ENCODE assay signal across 15 cellular contexts in genomic region chr18:362914-363295, GRCh38.
DNase-seq lines count a peak whose midpoint lies in the region; ATAC-seq, FAIRE-seq and TF ChIP-seq lines count a peak whose summit lies in the region.
"Had no signal": no experiment of that assay in that cellular context is flagged by ENCODE, and none has a peak within 500 bp of the region (broad histone marks: within the 10 kb centered on the region; RNA-seq: fewer than 3 reads in every experiment).

No MANE protein-coding gene starts in this region.

- CTCF ChIA-PET in HepG2 (lab: Yijun Ruan, JAX; ENCODE audit: low intra/inter-chr PET ratio, low total read pairs), result no interaction called here

- peak overlapping the region; percentile 18 for H2AFZ ChIP-seq in HepG2 (ENCODE audit: low read length)

- H3K27ac Mint-ChIP-seq in nephron progenitor cell, result peak overlapping the region; percentile 99
- H3K27ac Mint-ChIP-seq in activated naive CD4-positive, alpha-beta T cell treated with anti-CD3 and anti-CD28 coated beads, Interleukin-2, amount 50 U/mL, for 72 hours, result no peak overlapping the region
- H3K27ac Mint-ChIP-seq: activated naive CD4-positive, alpha-beta T cell treated with anti-CD3 and anti-CD28 coated beads, Interleukin-2, amount 10 ng/mL, durations not matched to agents 7 days and 5 days; immature natural killer cell had no signal

- TF ChIP-seq POLR2A in HepG2 (IDR thresholded peaks at IDR 0.05; ENCODE audit: insufficient read depth in 1 of 2, low read depth in 2 of 2, low read length in 2 of 2), result no peak
- TF ChIP-seq POLR2A in right lobe of liver (IDR thresholded peaks at IDR 0.05), result no peak

- H3K27me3 ChIP-seq in HepG2 (ENCODE audit: control insufficient read depth in 1 of 2, insufficient read depth in 2 of 2, low read length in 2 of 2) (no peaks in the 10 kb centered on the region), right lobe of liver (no peaks in the 10 kb centered on the region), ectodermal cell (ENCODE audit: control insufficient read depth, insufficient read depth, low read length, poor library complexity, severe bottlenecking) (no peaks in the 10 kb centered on the region)
- H3K27me3 ChIP-seq: colonic mucosa had no signal

- TF ChIP-seq EP300 in HepG2 (IDR thresholded peaks at IDR 0.05; ENCODE audit: low read depth in 2 of 2, low read length in 2 of 2) (no peak), HepG2 (CRISPR knock-in tag; IDR thresholded peaks at IDR 0.05; ENCODE audit: borderline replicate concordance) (no peak)

- no peaks in the 10 kb centered on the region for H3K27me3 Mint-ChIP-seq in nephron progenitor cell (ENCODE audit: low read depth, poor library complexity)

- peak overlapping the region; percentile 72 for H3K9ac ChIP-seq in HepG2 (ENCODE audit: insufficient read depth, low read depth, low read length)

- H4K20me1 ChIP-seq in HepG2 (ENCODE audit: insufficient read depth, low read length), result no peaks in the 10 kb centered on the region

- DNase-seq in HepG2 (ENCODE audit: low spot score) (peak; percentile 7), right lobe of liver (no peak), nephron progenitor cell (no peak)
- DNase-seq in activated naive CD4-positive, alpha-beta T cell treated with anti-CD3 and anti-CD28 coated beads, Interleukin-2, amount 50 U/mL, for 72 hours (ENCODE audit: low spot score in 2 of 2), result no peak
- DNase-seq: activated naive CD4-positive, alpha-beta T cell treated with anti-CD3 and anti-CD28 coated beads, Interleukin-2, amount 10 ng/mL, durations not matched to agents 7 days and 5 days; colonic mucosa; immature natural killer cell; naive B cell; NCI-H2081 treated with DMSO at 0.1 percent for 48 hours; small intestine had no signal

- peak; percentile 8 for FAIRE-seq in HepG2 (lab: Jason Lieb, UNC)
- FAIRE-seq: GM12878, small intestine had no signal

- H3K4me2 ChIP-seq in HepG2 (ENCODE audit: low read depth, low read length), result peak overlapping the region; percentile 82

- H3K27ac ChIP-seq in HepG2 (ENCODE audit: extremely low read length, insufficient read depth, low read length), result peak overlapping the region; percentile 94
- H3K27ac ChIP-seq in right lobe of liver, result no peak overlapping the region
- H3K27ac ChIP-seq in ectodermal cell (ENCODE audit: insufficient read depth, low read depth, low read length, poor library complexity, severe bottlenecking), result peak overlapping the region; percentile 83
- H3K27ac ChIP-seq: colonic mucosa had no signal

- TSS peak; percentile 82 for BruUV-seq in HepG2 (replicated peaks; lab: Mats Ljungman, UMichigan)

- H3K4me3 ChIP-seq in HepG2 (replicated peaks in 1 of 3; ENCODE audit: insufficient read depth in 1 of 3, low read depth in 2 of 3, low read length in 3 of 3) (peak overlapping the region in 2 of 3 experiments; percentile 36 to 57; a peak in 4 of 6 replicates), right lobe of liver (no peak overlapping the region), ectodermal cell (ENCODE audit: insufficient read depth, low read depth, low read length) (no peak overlapping the region)
- H3K4me3 ChIP-seq: colonic mucosa, GM12878 had no signal

- peaks cover 52% of the 10 kb centered on the region for H3K4me1 ChIP-seq in HepG2 (ENCODE audit: insufficient read depth, low read length)
- no peaks in the 10 kb centered on the region for H3K4me1 ChIP-seq in right lobe of liver
- H3K4me1 ChIP-seq in ectodermal cell (ENCODE audit: control insufficient read depth, insufficient read depth, low read length), result peaks cover 41% of the 10 kb centered on the region
- H3K4me1 ChIP-seq: colonic mucosa had no signal

- H3K4me3 Mint-ChIP-seq in nephron progenitor cell, result peak overlapping the region; percentile 72
- H3K4me3 Mint-ChIP-seq: activated naive CD4-positive, alpha-beta T cell treated with anti-CD3 and anti-CD28 coated beads, Interleukin-2, amount 10 ng/mL, durations not matched to agents 7 days and 5 days; immature natural killer cell had no signal

- intact Hi-C loops in HepG2 (cut with micrococcal nuclease; ENCODE audit: unreplicated experiment) (loop anchor here (2.0 kb wide), 1 partner anchor 40 kb away; no protein-coding TSS in a partner anchor), right lobe of liver (cut with DNase I) (no loop called here)

- no peaks in the 10 kb centered on the region for H3K9me3 ChIP-seq in HepG2 (ENCODE audit: low read length)
- H3K9me3 ChIP-seq in right lobe of liver, result no peaks in the 10 kb centered on the region
- H3K9me3 ChIP-seq in ectodermal cell (ENCODE audit: control insufficient read depth, low read length), result no peaks in the 10 kb centered on the region
- H3K9me3 ChIP-seq: colonic mucosa had no signal

- TF ChIP-seq RAD21 in HepG2 (CRISPR knock-in tag; IDR thresholded peaks at IDR 0.05), result no peak

- in situ Hi-C loops in HepG2 (cut with HindIII; ENCODE audit: extremely low pct_ligation_motif_present, low pct_unique_long_range_greater_than_20kb), result no loop called here

- peaks cover 27% of the 10 kb centered on the region for H3K36me3 Mint-ChIP-seq in nephron progenitor cell (ENCODE audit: low read depth)
- H3K36me3 Mint-ChIP-seq in activated naive CD4-positive, alpha-beta T cell treated with anti-CD3 and anti-CD28 coated beads, Interleukin-2, amount 50 U/mL, for 72 hours, result no peaks in the 10 kb centered on the region
- H3K36me3 Mint-ChIP-seq: activated naive CD4-positive, alpha-beta T cell treated with anti-CD3 and anti-CD28 coated beads, Interleukin-2, amount 10 ng/mL, durations not matched to agents 7 days and 5 days; immature natural killer cell; naive B cell had no signal

- H3K36me3 ChIP-seq in HepG2 (replicated peaks in 1 of 2; ENCODE audit: control insufficient read depth in 1 of 2, insufficient read depth in 2 of 2, low read length in 2 of 2), result no peaks in the 10 kb centered on the region
- no peaks in the 10 kb centered on the region for H3K36me3 ChIP-seq in right lobe of liver
- no peaks in the 10 kb centered on the region for H3K36me3 ChIP-seq in ectodermal cell (ENCODE audit: control insufficient read depth, insufficient read depth, low read length)
- H3K36me3 ChIP-seq: colonic mucosa had no signal

- ATAC-seq in HepG2, result peak; percentile 16
- no peak for ATAC-seq in right lobe of liver
- ATAC-seq in HG03565 (IDR thresholded peaks at IDR 0.05; ENCODE audit: unreplicated experiment), result no peak
- ATAC-seq in activated naive CD4-positive, alpha-beta T cell treated with anti-CD3 and anti-CD28 coated beads, Interleukin-2, amount 50 U/mL, for 72 hours, result no peak
- no peak for ATAC-seq in GM21723 (IDR thresholded peaks at IDR 0.05; ENCODE audit: unreplicated experiment)
- no peak for ATAC-seq in GM18868 (IDR thresholded peaks at IDR 0.05; ENCODE audit: unreplicated experiment)
- ATAC-seq: GM12878 had no signal

- POLR2A ChIA-PET in HepG2 (lab: Yijun Ruan, JAX), result interaction anchor here (2.0 kb wide), 1 partner anchor 13 kb away, joined by 10 read pairs; no protein-coding TSS in a partner anchor

- no peaks in the 10 kb centered on the region for H3K9me3 Mint-ChIP-seq in nephron progenitor cell
- H3K9me3 Mint-ChIP-seq in activated naive CD4-positive, alpha-beta T cell treated with anti-CD3 and anti-CD28 coated beads, Interleukin-2, amount 50 U/mL, for 72 hours, result no peaks in the 10 kb centered on the region
- H3K9me3 Mint-ChIP-seq: activated naive CD4-positive, alpha-beta T cell treated with anti-CD3 and anti-CD28 coated beads, Interleukin-2, amount 10 ng/mL, durations not matched to agents 7 days and 5 days; immature natural killer cell; naive B cell had no signal

- no peaks in the 10 kb centered on the region for H3K79me2 ChIP-seq in HepG2 (ENCODE audit: insufficient read depth, low read length)

- WGBS in HepG2 (ENCODE audit: low lambda C conversion rate), result 23% methylated on average over 3 of the region's 3 CpGs
- WGBS in right lobe of liver (ENCODE audit: insufficient coverage, low coverage, low lambda C conversion rate, missing lambda C conversion rate), result 59% methylated on average over 3 of the region's 3 CpGs
- 60 to 64% methylated on average over 3 of the region's 3 CpGs for WGBS in ectodermal cell, 2 experiments

- TF ChIP-seq CTCF in HepG2 (CRISPR knock-in tag; IDR thresholded peaks at IDR 0.05), result no peak
- TF ChIP-seq CTCF in right lobe of liver (IDR thresholded peaks at IDR 0.05), result no peak
- TF ChIP-seq CTCF in nephron progenitor cell (IDR thresholded peaks at IDR 0.05), result no peak

- peaks cover 76% of the 10 kb centered on the region for H3K4me1 Mint-ChIP-seq in nephron progenitor cell
- H3K4me1 Mint-ChIP-seq: activated naive CD4-positive, alpha-beta T cell treated with anti-CD3 and anti-CD28 coated beads, Interleukin-2, amount 10 ng/mL, durations not matched to agents 7 days and 5 days; immature natural killer cell had no signal

TF ChIP-seq in HepG2, 621 proteins besides CTCF, POLR2A, EP300 and RAD21 (continues in another document):
- TF ChIP-seq TBL1XR1 (IDR thresholded peaks at IDR 0.05; ENCODE audit: borderline replicate concordance, low read length, partially characterized antibody) (no peak), ZNF691 (CRISPR knock-in tag; IDR thresholded peaks at IDR 0.05; ENCODE audit: borderline replicate concordance, low read depth) (no peak), RORA (CRISPR knock-in tag; IDR thresholded peaks at IDR 0.05) (no peak), ZBTB37 (CRISPR knock-in tag; IDR thresholded peaks at IDR 0.05) (no peak), GZF1 (CRISPR knock-in tag; IDR thresholded peaks at IDR 0.05) (no peak)

Comparison
In these comparisons a context has a peak if more than half of its experiments do, and no peak if none do; other contexts are left out.
1. H3K27ac ChIP-seq: peak in HepG2 (single experiment) and ectodermal cell (single experiment); none in right lobe of liver (0 of 3).
2. H3K4me3 ChIP-seq: peak in HepG2 (2 of 3); none in right lobe of liver (0 of 3) and ectodermal cell (single experiment).